ENCODE assay signal across 15 cellular contexts in genomic region chr15:78737187-78737820, GRCh38.
A peak's percentile ranks its signal among the peaks of the same experiment; 100 is the strongest.
DNase-seq lines count a peak whose midpoint lies in the region; ATAC-seq and TF ChIP-seq lines count a peak whose summit lies in the region.
"Had no signal": no experiment of that assay in that cellular context is flagged by ENCODE, and none has a peak within 500 bp of the region (broad histone marks: within the 10 kb centered on the region; RNA-seq: fewer than 3 reads in every experiment).

No MANE protein-coding gene starts in this region.

- TF ChIP-seq POLR2A in sigmoid colon (IDR thresholded peaks at IDR 0.05): no peak

- intact Hi-C loops in activated CD4-positive, alpha-beta memory T cell treated with anti-CD3 and anti-CD28 coated beads for 36 hours (cut with micrococcal nuclease): no loop called here
- intact Hi-C loops in sigmoid colon (cut with DNase I): no loop called here

- TF ChIP-seq CTCF in type B pancreatic cell (conservative IDR thresholded peaks at IDR 0.05) (no peak), sigmoid colon (IDR thresholded peaks at IDR 0.05) (no peak), foreskin fibroblast (IDR thresholded peaks at IDR 0.05; ENCODE audit: low read depth, low read length) (no peak)

- no peak for ATAC-seq in left lobe of liver

- H3K4me1 ChIP-seq in sigmoid colon: peaks cover 0 to 15% (median 0%) of the 10 kb centered on the region in 4 donors
- H3K4me1 ChIP-seq: Caco-2, SJCRH30 had no signal

- DNase-seq in activated effector memory CD4-positive, alpha-beta T cell treated with anti-CD3 and anti-CD28 coated beads, Interleukin-2, amount 50 U/mL, for 16 hours: peak; percentile 50
- DNase-seq in activated effector memory CD4-positive, alpha-beta T cell treated with Interleukin-2 at 50 U/mL for 16 hours: no peak
- peak; percentile 4 for DNase-seq in activated CD4-positive, alpha-beta memory T cell treated with anti-CD3 and anti-CD28 coated beads for 36 hours
- DNase-seq in left lobe of liver (ENCODE audit: low spot score) (peak; percentile 27), type B pancreatic cell (ENCODE audit: extremely low spot score, unreplicated experiment) (peak; percentile 34), sigmoid colon (no peak), foreskin fibroblast (no peak), retina (no peak)
- DNase-seq: Caco-2, NCI-H446, NCI-H524 treated with DMSO at 0.1 percent for 48 hours had no signal

- H3K4me1 Mint-ChIP-seq in activated CD4-positive, alpha-beta memory T cell treated with anti-CD3 and anti-CD28 coated beads for 36 hours (ENCODE audit: low read depth): peaks cover 3% of the 10 kb centered on the region
- peaks cover 3% of the 10 kb centered on the region for H3K4me1 Mint-ChIP-seq in type B pancreatic cell (ENCODE audit: unreplicated experiment)

- H3K27ac Mint-ChIP-seq in activated CD4-positive, alpha-beta memory T cell treated with anti-CD3 and anti-CD28 coated beads for 36 hours: no peak overlapping the region
- H3K27ac Mint-ChIP-seq in type B pancreatic cell: no peak overlapping the region
- H3K27ac Mint-ChIP-seq: CD8-positive, alpha-beta T cell had no signal

- POLR2A ChIA-PET in activated CD4-positive, alpha-beta memory T cell treated with anti-CD3 and anti-CD28 coated beads for 36 hours (lab: Charles Lee): no interaction called here

- H3K27me3 Mint-ChIP-seq in activated CD4-positive, alpha-beta memory T cell treated with anti-CD3 and anti-CD28 coated beads for 36 hours: peaks cover 6% of the 10 kb centered on the region
- H3K27me3 Mint-ChIP-seq in type B pancreatic cell: peaks cover 26% of the 10 kb centered on the region

- no peaks in the 10 kb centered on the region for H3K27me3 ChIP-seq in sigmoid colon

- WGBS in sigmoid colon, 2 donors: 76 to 83% methylated on average over 9 of the region's 9 CpGs

- no peak for TF ChIP-seq EP300 in sigmoid colon (IDR thresholded peaks at IDR 0.05)

- H3K4me3 ChIP-seq in sigmoid colon (no peak overlapping the region), foreskin fibroblast (ENCODE audit: low read depth in 1 of 2, low read length in 2 of 2) (no peak overlapping the region)
- H3K4me3 ChIP-seq: A549, SJCRH30 had no signal

- H3K36me3 Mint-ChIP-seq in activated CD4-positive, alpha-beta memory T cell treated with anti-CD3 and anti-CD28 coated beads for 36 hours: no peaks in the 10 kb centered on the region
- H3K36me3 Mint-ChIP-seq in type B pancreatic cell: no peaks in the 10 kb centered on the region
- H3K36me3 Mint-ChIP-seq: CD8-positive, alpha-beta T cell had no signal

- CTCF ChIA-PET in activated CD4-positive, alpha-beta memory T cell treated with anti-CD3 and anti-CD28 coated beads for 36 hours (lab: Charles Lee): interaction anchor here (0.8 to 3.1 kb wide), 4 partner anchors 14 to 827 kb away, joined by 3 to 14 read pairs (median 10); partner anchors contain the start of gene CHRNB4

- H3K9me3 Mint-ChIP-seq in activated CD4-positive, alpha-beta memory T cell treated with anti-CD3 and anti-CD28 coated beads for 36 hours: no peaks in the 10 kb centered on the region
- H3K9me3 Mint-ChIP-seq in type B pancreatic cell: no peaks in the 10 kb centered on the region
- H3K9me3 Mint-ChIP-seq: CD8-positive, alpha-beta T cell had no signal

- no peaks in the 10 kb centered on the region for H3K36me3 ChIP-seq in sigmoid colon
- H3K36me3 ChIP-seq: SJCRH30 had no signal

- no peak overlapping the region for H3K4me3 Mint-ChIP-seq in activated CD4-positive, alpha-beta memory T cell treated with anti-CD3 and anti-CD28 coated beads for 36 hours
- H3K4me3 Mint-ChIP-seq in type B pancreatic cell: no peak overlapping the region
- H3K4me3 Mint-ChIP-seq: CD8-positive, alpha-beta T cell had no signal

- H3K9me3 ChIP-seq in sigmoid colon: no peaks in the 10 kb centered on the region
- H3K9me3 ChIP-seq: A549, Caco-2, SJCRH30 had no signal

- H3K27ac ChIP-seq in sigmoid colon: no peak overlapping the region
- H3K27ac ChIP-seq: C4-2B, SJCRH30 had no signal

Comparison
In these comparisons a context has a peak if more than half of its experiments do, and no peak if none do; other contexts are left out.
1. DNase-seq: peak in activated effector memory CD4-positive, alpha-beta T cell treated with anti-CD3 and anti-CD28 coated beads, Interleukin-2, amount 50 U/mL, for 16 hours (single experiment), activated CD4-positive, alpha-beta memory T cell treated with anti-CD3 and anti-CD28 coated beads for 36 hours (single experiment), left lobe of liver (single experiment) and type B pancreatic cell (single experiment); none in activated effector memory CD4-positive, alpha-beta T cell treated with Interleukin-2 at 50 U/mL for 16 hours (single experiment), sigmoid colon (single experiment), foreskin fibroblast (0 of 2) and retina (single experiment).